In the genomic region with DNA sequence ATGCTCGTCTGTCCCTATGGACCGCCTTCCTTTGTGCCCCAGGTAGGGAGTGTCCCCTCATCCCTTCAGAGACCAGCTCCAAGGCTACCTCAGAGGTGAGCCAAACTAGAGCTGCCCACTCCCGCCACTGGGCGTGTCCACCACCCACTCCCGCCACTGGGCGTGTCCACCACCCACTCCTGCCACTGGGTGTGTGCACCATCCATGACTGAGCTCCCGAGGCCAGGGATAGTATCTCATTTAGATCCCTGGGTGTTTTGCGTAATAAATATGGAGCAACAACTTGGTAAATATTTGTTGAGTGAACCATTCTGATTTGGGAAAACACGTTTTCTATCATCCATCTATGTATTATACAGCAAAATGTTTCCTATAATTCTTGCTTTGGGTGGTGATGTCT, we compare ENCODE assay signal across 16 cellular contexts.
"Had no signal": no experiment of that assay in that cellular context is flagged by ENCODE, and none has a peak within 500 bp of the region (broad histone marks: within the 10 kb centered on the region; RNA-seq: fewer than 3 reads in every experiment).

No MANE protein-coding gene starts in this region.

- DNase-seq: activated CD4-positive, alpha-beta T cell treated with anti-CD3 and anti-CD28 coated beads, Interleukin-2, amount 10 ng/mL, durations not matched to agents 7 days and 5 days; activated CD4-positive, CD25-positive, alpha-beta regulatory T cell; activated CD8-positive, alpha-beta memory T cell treated with anti-CD3 and anti-CD28 coated beads for 24 hours; activated naive CD4-positive, alpha-beta T cell treated with anti-CD3 and anti-CD28 coated beads for 36 hours; caudate nucleus; islet precursor cell; naive thymus-derived CD4-positive, alpha-beta T cell; stimulated activated CD4-positive, alpha-beta T cell treated with anti-CD3 and anti-CD28 coated beads, Interleukin-4, amount 100 ng/mL, for 1 hour; stimulated activated naive B cell treated with anti-CD40 and anti-IgM and Interleukin-4, amounts not matched to agents 10 μg/mL and 1 μg/mL and 100 μg/mL, for 72 hours; thyroid gland; uterus had no signal

- H3K4me2 ChIP-seq: hepatocyte had no signal

- H3K27ac ChIP-seq: hepatocyte, neutrophil, thyroid gland had no signal

- ATAC-seq: naive thymus-derived CD4-positive, alpha-beta T cell; stimulated activated naive B cell treated with anti-CD40 and anti-IgM and Interleukin-4, amounts not matched to agents 10 μg/mL and 1 μg/mL and 100 μg/mL, for 72 hours had no signal

- H3K4me3 ChIP-seq: hepatocyte, lung, thyroid gland, uterus had no signal

- H3K9me3 Mint-ChIP-seq: activated CD4-positive, alpha-beta T cell treated with anti-CD3 and anti-CD28 coated beads, Interleukin-2, amount 10 ng/mL, durations not matched to agents 7 days and 5 days; activated naive CD4-positive, alpha-beta T cell treated with anti-CD3 and anti-CD28 coated beads for 36 hours; activated T-helper 1 cell treated with anti-CD3 and anti-CD28 coated beads, Interleukin-12 subunit alpha, Interleukin-12 subunit beta, Interleukin-2, Interleukin-4 antibody, amounts not matched to agents 30 ng/mL and 10 ng/mL and 1 ng/mL, durations not matched to agents 14 hours and 24 hours and 36 hours; stimulated activated naive B cell treated with anti-CD40 and anti-IgM and Interleukin-4, amounts not matched to agents 10 μg/mL and 1 μg/mL and 100 μg/mL, for 72 hours; T-helper 2 cell treated with Interferon-gamma antibody and Interleukin-4, amounts not matched to agents 5 μg/mL and 100 μg/mL, for 36 hours had no signal

- H3K36me3 ChIP-seq: neutrophil, thyroid gland, uterus had no signal

- H2AFZ ChIP-seq: hepatocyte had no signal

- H3K9me3 ChIP-seq: neutrophil, thyroid gland, uterus had no signal

- H3K79me2 ChIP-seq: hepatocyte had no signal

- H3K4me3 Mint-ChIP-seq: activated CD4-positive, alpha-beta T cell treated with anti-CD3 and anti-CD28 coated beads, Interleukin-2, amount 10 ng/mL, durations not matched to agents 7 days and 5 days; activated naive CD4-positive, alpha-beta T cell treated with anti-CD3 and anti-CD28 coated beads for 36 hours; activated T-helper 1 cell treated with anti-CD3 and anti-CD28 coated beads, Interleukin-12 subunit alpha, Interleukin-12 subunit beta, Interleukin-2, Interleukin-4 antibody, amounts not matched to agents 30 ng/mL and 10 ng/mL and 1 ng/mL, durations not matched to agents 14 hours and 24 hours and 36 hours; naive thymus-derived CD4-positive, alpha-beta T cell; stimulated activated naive B cell treated with anti-CD40 and anti-IgM and Interleukin-4, amounts not matched to agents 10 μg/mL and 1 μg/mL and 100 μg/mL, for 72 hours; T-helper 2 cell treated with Interferon-gamma antibody and Interleukin-4, amounts not matched to agents 5 μg/mL and 100 μg/mL, for 36 hours had no signal

- H3K36me3 Mint-ChIP-seq: naive thymus-derived CD4-positive, alpha-beta T cell had no signal

- H3K4me1 ChIP-seq: uterus had no signal

- H3K27me3 ChIP-seq: hepatocyte, thyroid gland, uterus had no signal

- H3K27ac Mint-ChIP-seq: activated CD4-positive, alpha-beta T cell treated with anti-CD3 and anti-CD28 coated beads, Interleukin-2, amount 10 ng/mL, durations not matched to agents 7 days and 5 days; activated naive CD4-positive, alpha-beta T cell treated with anti-CD3 and anti-CD28 coated beads for 36 hours; activated T-helper 1 cell treated with anti-CD3 and anti-CD28 coated beads, Interleukin-12 subunit alpha, Interleukin-12 subunit beta, Interleukin-2, Interleukin-4 antibody, amounts not matched to agents 30 ng/mL and 10 ng/mL and 1 ng/mL, durations not matched to agents 14 hours and 24 hours and 36 hours; naive thymus-derived CD4-positive, alpha-beta T cell; stimulated activated naive B cell treated with anti-CD40 and anti-IgM and Interleukin-4, amounts not matched to agents 10 μg/mL and 1 μg/mL and 100 μg/mL, for 72 hours; T-helper 2 cell treated with Interferon-gamma antibody and Interleukin-4, amounts not matched to agents 5 μg/mL and 100 μg/mL, for 36 hours had no signal
